9 cellular contexts compared by ENCODE assay signal in genomic region chr5:131536211-131536826, GRCh38.
DNase-seq lines count a peak whose midpoint lies in the region; ATAC-seq and TF ChIP-seq lines count a peak whose summit lies in the region.
"Had no signal": no experiment of that assay in that cellular context is flagged by ENCODE, and none has a peak within 500 bp of the region (broad histone marks: within the 10 kb centered on the region; RNA-seq: fewer than 3 reads in every experiment).

No MANE protein-coding gene starts in this region.

- TF ChIP-seq POLR2A in breast epithelium (IDR thresholded peaks at IDR 0.05): no peak

- no TSS peak for BruUV-seq in MCF 10A (replicated peaks; lab: Mats Ljungman, UMichigan)

- H3K4me1 ChIP-seq in breast epithelium: no peaks in the 10 kb centered on the region

- DNase-seq in MCF 10A (ENCODE audit: unreplicated experiment) (peak; percentile 31), breast epithelium (ENCODE audit: low spot score in 2 of 2) (no peak), NCI-H2171 (lab: John Stamatoyannopoulos, UW) (peak; percentile 63), cerebellar nuclear complex (lab: John Stamatoyannopoulos, UW) (no peak)
- DNase-seq in central memory CD8-positive, alpha-beta T cell (ENCODE audit: low spot score in 2 of 2): no peak
- DNase-seq in stimulated activated naive B cell treated with anti-CD40 and anti-IgM and Interleukin-4, amounts not matched to agents 10 μg/mL and 1 μg/mL and 100 μg/mL, for 72 hours: peak; percentile 25
- no peak for DNase-seq in stimulated activated CD4-positive, alpha-beta T cell treated with anti-CD3 and anti-CD28 coated beads, Interleukin-4, amount 100 ng/mL, for 1 hour
- DNase-seq: right cardiac atrium had no signal

- H3K27me3 Mint-ChIP-seq in MCF 10A (ENCODE audit: insufficient read depth, unreplicated experiment): no peaks in the 10 kb centered on the region
- H3K27me3 Mint-ChIP-seq in central memory CD8-positive, alpha-beta T cell: no peaks in the 10 kb centered on the region
- no peaks in the 10 kb centered on the region for H3K27me3 Mint-ChIP-seq in stimulated activated naive B cell treated with anti-CD40 and anti-IgM and Interleukin-4, amounts not matched to agents 10 μg/mL and 1 μg/mL and 100 μg/mL, for 72 hours

- peak; percentile 89 for ATAC-seq in HG02870 (IDR thresholded peaks at IDR 0.05; ENCODE audit: unreplicated experiment)
- ATAC-seq in central memory CD8-positive, alpha-beta T cell (replicated peaks; ENCODE audit: extremely low read depth, poor library complexity, severe bottlenecking): peak; percentile 29
- ATAC-seq in stimulated activated naive B cell treated with anti-CD40 and anti-IgM and Interleukin-4, amounts not matched to agents 10 μg/mL and 1 μg/mL and 100 μg/mL, for 72 hours (replicated peaks): peak; percentile 96 to 97

- no peak overlapping the region for H3K4me3 ChIP-seq in breast epithelium

- H3K4me3 Mint-ChIP-seq in MCF 10A (ENCODE audit: unreplicated experiment): no peak overlapping the region
- no peak overlapping the region for H3K4me3 Mint-ChIP-seq in central memory CD8-positive, alpha-beta T cell
- H3K4me3 Mint-ChIP-seq in stimulated activated naive B cell treated with anti-CD40 and anti-IgM and Interleukin-4, amounts not matched to agents 10 μg/mL and 1 μg/mL and 100 μg/mL, for 72 hours: peak overlapping the region; percentile 18

- no peak overlapping the region for H3K27ac ChIP-seq in breast epithelium

- H3K36me3 Mint-ChIP-seq in MCF 10A (ENCODE audit: insufficient read depth, unreplicated experiment): peaks cover 14% of the 10 kb centered on the region
- H3K36me3 Mint-ChIP-seq in central memory CD8-positive, alpha-beta T cell (ENCODE audit: insufficient read depth): peaks cover 11% of the 10 kb centered on the region
- H3K36me3 Mint-ChIP-seq in stimulated activated naive B cell treated with anti-CD40 and anti-IgM and Interleukin-4, amounts not matched to agents 10 μg/mL and 1 μg/mL and 100 μg/mL, for 72 hours: peaks cover 12 to 31% of the 10 kb centered on the region in 2 donors

- no peaks in the 10 kb centered on the region for H3K9me3 Mint-ChIP-seq in MCF 10A (ENCODE audit: unreplicated experiment)
- no peaks in the 10 kb centered on the region for H3K9me3 Mint-ChIP-seq in central memory CD8-positive, alpha-beta T cell
- H3K9me3 Mint-ChIP-seq in stimulated activated naive B cell treated with anti-CD40 and anti-IgM and Interleukin-4, amounts not matched to agents 10 μg/mL and 1 μg/mL and 100 μg/mL, for 72 hours: no peaks in the 10 kb centered on the region

- POLR2A ChIA-PET in MCF 10A (lab: Yijun Ruan, JAX): no interaction called here

- no peaks in the 10 kb centered on the region for H3K36me3 ChIP-seq in breast epithelium

- H3K27me3 ChIP-seq in breast epithelium: no peaks in the 10 kb centered on the region

- intact Hi-C loops in MCF 10A (cut with micrococcal nuclease) (no loop called here), breast epithelium (cut with DNase I; ENCODE audit: low total_unique reads) (no loop called here)

- peak overlapping the region; percentile 13 for H3K27ac Mint-ChIP-seq in MCF 10A (ENCODE audit: low read depth, unreplicated experiment)
- peak overlapping the region; percentile 39 for H3K27ac Mint-ChIP-seq in central memory CD8-positive, alpha-beta T cell (ENCODE audit: low read depth)
- peak overlapping the region; percentile 52 for H3K27ac Mint-ChIP-seq in stimulated activated naive B cell treated with anti-CD40 and anti-IgM and Interleukin-4, amounts not matched to agents 10 μg/mL and 1 μg/mL and 100 μg/mL, for 72 hours

- CTCF ChIA-PET in MCF 10A (lab: Yijun Ruan, JAX): interaction anchor here (0.8 kb wide), 1 partner anchor 15 kb away, joined by 3 read pairs; no protein-coding TSS in a partner anchor

- peaks cover 22% of the 10 kb centered on the region for H3K4me1 Mint-ChIP-seq in MCF 10A (ENCODE audit: insufficient read depth, unreplicated experiment)
- peaks cover 54% of the 10 kb centered on the region for H3K4me1 Mint-ChIP-seq in central memory CD8-positive, alpha-beta T cell
- H3K4me1 Mint-ChIP-seq in stimulated activated naive B cell treated with anti-CD40 and anti-IgM and Interleukin-4, amounts not matched to agents 10 μg/mL and 1 μg/mL and 100 μg/mL, for 72 hours: peaks cover 22 to 29% of the 10 kb centered on the region in 2 donors

- no peaks in the 10 kb centered on the region for H3K9me3 ChIP-seq in breast epithelium

- TF ChIP-seq CTCF in MCF 10A (IDR thresholded peaks at IDR 0.05; ENCODE audit: unreplicated experiment) (no peak), breast epithelium (IDR thresholded peaks at IDR 0.05) (no peak)

Comparison
In these comparisons a context has a peak if more than half of its experiments do, and no peak if none do; other contexts are left out.
1. DNase-seq: peak in MCF 10A (single experiment), NCI-H2171 (single experiment) and stimulated activated naive B cell treated with anti-CD40 and anti-IgM and Interleukin-4, amounts not matched to agents 10 μg/mL and 1 μg/mL and 100 μg/mL, for 72 hours (single experiment); none in breast epithelium (0 of 2), central memory CD8-positive, alpha-beta T cell (0 of 2), stimulated activated CD4-positive, alpha-beta T cell treated with anti-CD3 and anti-CD28 coated beads, Interleukin-4, amount 100 ng/mL, for 1 hour (single experiment) and cerebellar nuclear complex (0 of 2).
2. H3K4me3 Mint-ChIP-seq: peak in stimulated activated naive B cell treated with anti-CD40 and anti-IgM and Interleukin-4, amounts not matched to agents 10 μg/mL and 1 μg/mL and 100 μg/mL, for 72 hours (2 of 2); none in MCF 10A (single experiment) and central memory CD8-positive, alpha-beta T cell (single experiment).
3. ATAC-seq: peak in every context shown above with its lines; median percentile 96 in stimulated activated naive B cell treated with anti-CD40 and anti-IgM and Interleukin-4, amounts not matched to agents 10 μg/mL and 1 μg/mL and 100 μg/mL, for 72 hours; 89 in HG02870; 29 in central memory CD8-positive, alpha-beta T cell.
4. Peak in every context shown above with its lines, with median percentiles within 50 percentile points of each other: H3K27ac Mint-ChIP-seq.